ENCODE assay signal across 8 cellular contexts in the genomic region with DNA sequence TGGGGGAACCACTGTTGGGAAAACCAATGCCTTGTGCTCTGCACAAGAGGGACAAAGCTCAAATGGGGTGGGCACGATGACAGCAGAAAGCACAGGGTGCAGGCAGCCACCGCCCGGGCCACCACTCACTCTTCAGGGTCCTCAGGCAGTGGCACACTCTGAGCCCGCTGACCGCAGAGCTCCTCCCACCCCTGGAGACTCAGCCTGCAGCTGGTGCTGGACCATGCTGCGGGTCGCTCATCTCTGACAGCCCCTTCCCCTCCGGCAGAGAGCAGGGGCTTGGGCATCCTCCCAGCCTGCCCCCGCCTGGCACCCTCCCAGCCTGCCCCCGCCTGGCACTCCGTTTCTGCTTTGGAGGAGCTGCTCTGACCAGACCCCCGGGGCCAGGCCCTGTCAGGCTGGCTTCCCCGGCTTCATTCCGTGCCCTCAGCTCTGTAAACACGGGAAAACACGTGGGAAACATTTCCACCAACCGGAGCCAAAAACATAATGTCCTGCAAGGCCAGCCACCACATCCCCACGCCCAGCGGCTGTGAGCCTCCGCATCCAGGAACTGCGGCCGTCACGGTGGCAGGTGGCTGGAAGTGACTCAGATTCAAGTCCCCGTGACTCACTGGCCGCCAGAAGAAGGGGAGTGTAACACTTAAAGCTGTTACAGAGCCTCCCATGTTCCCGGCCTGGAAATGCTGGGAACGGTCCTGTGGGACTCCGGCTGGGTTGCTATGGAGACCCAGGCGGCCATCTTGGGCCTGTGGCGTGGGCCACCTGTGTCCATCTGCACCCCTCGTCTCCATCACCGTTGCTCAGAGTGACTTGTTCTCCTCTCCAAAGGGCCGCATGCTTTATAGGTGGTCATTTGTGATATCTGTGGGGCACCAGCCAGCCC. TPM values are rescaled to one million over a fixed set of nuclear protein-coding genes. Genes with fewer than 3 reads are reported as not detected.
DNase-seq lines count a peak whose midpoint lies in the region; ATAC-seq lines count a peak whose summit lies in the region.

No MANE protein-coding gene starts in this region.

- in situ Hi-C loops in G401 (cut with HindIII; ENCODE audit: low sequenced_read_pairs): no loop called here

- peak overlapping the region; percentile 23 for H3K27ac ChIP-seq in mesodermal cell (ENCODE audit: low read depth, low read length, severe bottlenecking)

- DNase-seq in G401 (ENCODE audit: low spot score): peak; percentile 79
- DNase-seq in NCI-H774 (lab: John Stamatoyannopoulos, UW): peak; percentile 37
- DNase-seq in dermis microvascular lymphatic vessel endothelial cell (ENCODE audit: low read depth in 2 of 2): peak; percentile 95 to 99
- no peak for DNase-seq in OCI-M1 (lab: John Stamatoyannopoulos, UW)

- no peak overlapping the region for H3K4me3 ChIP-seq in mesodermal cell (ENCODE audit: extremely low read depth, insufficient read depth, low read length, poor library complexity, severe bottlenecking)

- no peaks in the 10 kb centered on the region for H3K36me3 ChIP-seq in mesodermal cell (ENCODE audit: control insufficient read depth, insufficient read depth, low read length)

- WGBS in mesodermal cell (ENCODE audit: insufficient coverage in 2 of 2), 2 experiments: 83% methylated on average over 26 to 28 of the region's 33 CpGs

- H3K4me1 ChIP-seq in mesodermal cell (ENCODE audit: control insufficient read depth, insufficient read depth, low read length, poor library complexity, severe bottlenecking): peaks cover 7% of the 10 kb centered on the region

- ATAC-seq in GM19328 (IDR thresholded peaks at IDR 0.05; ENCODE audit: unreplicated experiment): no peak
- ATAC-seq in HG02623 (IDR thresholded peaks at IDR 0.05; ENCODE audit: unreplicated experiment): no peak
- ATAC-seq in HG02981 (IDR thresholded peaks at IDR 0.05; ENCODE audit: unreplicated experiment): no peak

- H3K9me3 ChIP-seq in mesodermal cell (ENCODE audit: control insufficient read depth, low read length): no peaks in the 10 kb centered on the region

RNA-seq across cellular contexts. Expression of a gene that starts 6.8 kb away (rescaled TPM):
- total RNA-seq in G401 (2014; rRNA removed; shearing (Covaris generic)): 0.07 and 2.2 TPM in 2 replicates
- 8.6 and 25.3 TPM in 2 replicates for total RNA-seq in dermis microvascular lymphatic vessel endothelial cell
- 2.2 TPM for polyA plus RNA-seq in mesodermal cell (2013, experiment 1 of 2)
- 1.6 TPM for polyA plus RNA-seq in mesodermal cell (2013, experiment 2 of 2)
